ENCODE assay signal across 8 cellular contexts in genomic region chr17:8162997-8163977, GRCh38. TPM values are rescaled to one million over a fixed set of nuclear protein-coding genes. Genes with fewer than 3 reads are reported as not detected.
DNase-seq lines count a peak whose midpoint lies in the region; ATAC-seq and TF ChIP-seq lines count a peak whose summit lies in the region.

No MANE protein-coding gene starts in this region.

- no peak for TF ChIP-seq CTCF in BE2C (IDR thresholded peaks at IDR 0.05; ENCODE audit: low read depth, low read length)
- TF ChIP-seq CTCF in fibroblast of pulmonary artery (IDR thresholded peaks at IDR 0.05; ENCODE audit: low read length, missing control alignments), result no peak
- no peak for TF ChIP-seq CTCF in osteoblast (IDR thresholded peaks at IDR 0.05; ENCODE audit: extremely low read depth, low read depth, low read length)

- H2AFZ ChIP-seq in osteoblast (ENCODE audit: low read length), result peak overlapping the region; percentile 86

- peaks cover 6% of the 10 kb centered on the region for H3K36me3 ChIP-seq in BE2C
- H3K36me3 ChIP-seq in osteoblast (ENCODE audit: insufficient read depth, low read length), result peaks cover 19% of the 10 kb centered on the region

- H3K79me2 ChIP-seq in osteoblast (ENCODE audit: insufficient read depth, low read length), result peaks cover 34% of the 10 kb centered on the region

- H3K27ac ChIP-seq in osteoblast (ENCODE audit: low read depth, low read length), result peak overlapping the region; percentile 89

- H3K4me3 ChIP-seq in BE2C (ENCODE audit: low read depth, low read length), result peak overlapping the region; percentile 56
- peak overlapping the region; percentile 53 for H3K4me3 ChIP-seq in fibroblast of pulmonary artery (replicated peaks; ENCODE audit: low read depth, low read length)
- peak overlapping the region; percentile 100 for H3K4me3 ChIP-seq in osteoblast (ENCODE audit: insufficient read depth, low read length)

- peaks cover 14% of the 10 kb centered on the region for H4K20me1 ChIP-seq in osteoblast (ENCODE audit: insufficient read depth, low read length)

- H3K4me1 ChIP-seq in BE2C (peaks cover 7% of the 10 kb centered on the region), osteoblast (ENCODE audit: insufficient read depth, low read length) (peaks cover 36% of the 10 kb centered on the region)

- no peak for DNase-seq in BE2C
- DNase-seq in activated CD4-positive, CD25-positive, alpha-beta regulatory T cell treated with anti-CD3 and anti-CD28 coated beads, Interleukin-2, amount 50 U/mL, for 72 hours, result peak; percentile 49
- DNase-seq in fibroblast of pulmonary artery (ENCODE audit: low read depth), result no peak
- DNase-seq in osteoblast (ENCODE audit: insufficient read length, low spot score, missing footprints), result peak; percentile 85
- DNase-seq in epidermal melanocyte (ENCODE audit: insufficient read length, low spot score), result no peak
- no peak for DNase-seq in NCI-H2196 treated with DMSO at 0.1 percent for 48 hours (lab: John Stamatoyannopoulos, UW; ENCODE audit: unreplicated experiment)
- DNase-seq in stimulated activated CD4-positive, alpha-beta T cell treated with anti-CD3 and anti-CD28 coated beads, Interleukin-4, amount 100 ng/mL, for 1 hour, result no peak

- H3K9me3 ChIP-seq in BE2C (no peaks in the 10 kb centered on the region), osteoblast (ENCODE audit: low read depth, low read length) (no peaks in the 10 kb centered on the region)

- peak; percentile 15 for ATAC-seq in HG02759 (IDR thresholded peaks at IDR 0.05; ENCODE audit: unreplicated experiment)

- H3K4me2 ChIP-seq in osteoblast (ENCODE audit: insufficient read depth, low read length), result peak overlapping the region; percentile 90

- H3K27me3 ChIP-seq in BE2C (no peaks in the 10 kb centered on the region), osteoblast (ENCODE audit: insufficient read depth, low read length) (no peaks in the 10 kb centered on the region)

RNA-seq across cellular contexts. Expression of gene VAMP2, which starts 0.5 kb away (rescaled TPM):
- 31.2 TPM for polyA plus RNA-seq in BE2C (2012; ENCODE audit: insufficient read depth, insufficient read length, low read depth)
- total RNA-seq in osteoblast, result 5.3 and 5.4 TPM in 2 replicates

RNA-seq across cellular contexts. Expression of gene PER1, which starts 11.1 kb away (rescaled TPM):
- 44.7 TPM for polyA plus RNA-seq in BE2C (2012; ENCODE audit: insufficient read depth, insufficient read length, low read depth)
- 11.2 and 16.6 TPM in 2 replicates for total RNA-seq in osteoblast

RNA-seq across cellular contexts. Expression of gene TMEM107, which starts 12.9 kb away (rescaled TPM):
- 1.5 TPM for polyA plus RNA-seq in BE2C (2012; ENCODE audit: insufficient read depth, insufficient read length, low read depth)
- 8.3 and 8.8 TPM in 2 replicates for total RNA-seq in osteoblast

RNA-seq across cellular contexts. Expression of gene BORCS6, which starts 26.7 kb away (rescaled TPM):
- 23.4 TPM for polyA plus RNA-seq in BE2C (2012; ENCODE audit: insufficient read depth, insufficient read length, low read depth)
- total RNA-seq in osteoblast, result 9.4 and 11.5 TPM in 2 replicates

RNA-seq across cellular contexts. Expression of gene HES7, which starts 39.4 kb away (rescaled TPM):
- polyA plus RNA-seq in BE2C (2012; ENCODE audit: insufficient read depth, insufficient read length, low read depth), result 4.2 TPM
- total RNA-seq in osteoblast, result not detected in 2 replicates

Comparison
In these comparisons a context has a peak if more than half of its experiments do, and no peak if none do; other contexts are left out.
1. DNase-seq: peak in activated CD4-positive, CD25-positive, alpha-beta regulatory T cell treated with anti-CD3 and anti-CD28 coated beads, Interleukin-2, amount 50 U/mL, for 72 hours (single experiment) and osteoblast (single experiment); none in BE2C (single experiment), fibroblast of pulmonary artery (single experiment), epidermal melanocyte (single experiment), NCI-H2196 treated with DMSO at 0.1 percent for 48 hours (single experiment) and stimulated activated CD4-positive, alpha-beta T cell treated with anti-CD3 and anti-CD28 coated beads, Interleukin-4, amount 100 ng/mL, for 1 hour (single experiment).
2. Peak in every context shown above with its lines, with median percentiles within 50 percentile points of each other: H3K4me3 ChIP-seq.